Comparison of ENCODE assay signal across 31 cellular contexts in the genomic region with DNA sequence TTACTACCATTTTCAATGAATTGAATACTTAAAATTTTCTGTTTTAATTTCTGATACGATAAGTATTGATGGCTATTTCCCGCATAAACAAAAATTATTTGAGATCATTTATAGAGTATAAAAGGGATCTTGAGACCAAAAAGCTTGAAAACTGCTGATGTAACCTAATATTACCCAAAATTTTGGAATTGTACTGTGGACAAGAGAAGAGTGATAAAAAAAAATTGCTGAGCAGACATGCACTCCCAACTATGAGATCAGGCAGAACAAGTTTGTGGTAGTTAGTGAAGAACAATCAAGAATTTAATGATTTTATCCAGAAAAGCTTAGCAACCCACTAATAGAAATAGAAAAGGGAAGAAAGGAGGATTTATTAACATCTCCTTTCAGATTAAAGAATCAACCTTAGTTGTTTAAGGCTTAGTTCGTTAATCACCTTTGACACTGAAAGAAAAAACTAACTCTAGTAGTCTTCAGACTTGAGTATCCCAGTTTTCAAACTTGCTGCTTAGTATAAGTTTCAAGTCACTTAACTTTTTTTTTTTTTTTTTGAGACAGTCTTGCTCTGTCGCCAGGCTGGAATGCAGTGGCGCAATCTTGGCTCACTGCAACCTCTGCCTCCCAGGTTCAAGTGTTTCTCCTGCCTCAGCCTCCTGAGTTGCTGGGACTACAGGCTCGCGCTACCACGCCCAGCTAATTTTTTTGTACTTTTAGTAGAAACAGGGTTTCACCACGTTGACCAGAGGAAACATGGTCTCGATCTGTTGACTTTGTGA. TPM values are rescaled to one million over a fixed set of nuclear protein-coding genes. Genes with fewer than 3 reads are reported as not detected.
DNase-seq lines count a peak whose midpoint lies in the region; ATAC-seq, FAIRE-seq and TF ChIP-seq lines count a peak whose summit lies in the region.
"Had no signal": no experiment of that assay in that cellular context is flagged by ENCODE, and none has a peak within 500 bp of the region (broad histone marks: within the 10 kb centered on the region; RNA-seq: fewer than 3 reads in every experiment).

No MANE protein-coding gene starts in this region.

- in situ Hi-C loops in IMR-90 (cut with MboI; ENCODE audit: low sequenced_read_pairs), result no loop called here

- H3K36me3 ChIP-seq in Caco-2 (ENCODE audit: control insufficient read depth, insufficient read depth, low read length) (no peaks in the 10 kb centered on the region), IMR-90 (ENCODE audit: control insufficient read depth, insufficient read depth, low read length) (peaks cover 1% of the 10 kb centered on the region; the same call in 1 of the 2 replicates), astrocyte (ENCODE audit: insufficient read depth, low read length) (no peaks in the 10 kb centered on the region), lower lobe of right lung (no peaks in the 10 kb centered on the region)

- H3K27me3 ChIP-seq in Caco-2 (replicated peaks; ENCODE audit: control insufficient read depth, insufficient read depth, low read length), result no peaks in the 10 kb centered on the region
- H3K27me3 ChIP-seq in IMR-90 (ENCODE audit: control insufficient read depth, insufficient read depth, low read length), result no peaks in the 10 kb centered on the region
- H3K27me3 ChIP-seq in astrocyte (ENCODE audit: insufficient read depth, low read length), result no peaks in the 10 kb centered on the region
- no peaks in the 10 kb centered on the region for H3K27me3 ChIP-seq in lower lobe of right lung (ENCODE audit: low read depth)
- H3K27me3 ChIP-seq: vagina had no signal

- no peak overlapping the region for H2BK15ac ChIP-seq in IMR-90 (ENCODE audit: low read depth, low read length)

- H3K9me3 Mint-ChIP-seq in Caco-2 (ENCODE audit: unreplicated experiment), result no peaks in the 10 kb centered on the region
- no peaks in the 10 kb centered on the region for H3K9me3 Mint-ChIP-seq in astrocyte (ENCODE audit: unreplicated experiment)
- H3K9me3 Mint-ChIP-seq: activated T-helper 17 cell treated with anti-CD3 and anti-CD28 coated beads, Interleukin-2, amount 50 U/mL, for 72 hours; GM23338; stimulated activated naive CD8-positive, alpha-beta T cell treated with anti-CD3 and anti-CD28 coated beads, Interleukin-15, amount 100 ng/mL, for 72 hours; T-helper 2 cell treated with Interferon-gamma antibody and Interleukin-4, amounts not matched to agents 5 μg/mL and 100 μg/mL, for 36 hours had no signal

- H2AK5ac ChIP-seq in IMR-90 (ENCODE audit: low read depth, low read length), result no peak overlapping the region

- POLR2A ChIA-PET in Caco-2 (lab: Charles Lee), result no interaction called here
- POLR2A ChIA-PET in IMR-90 (lab: Charles Lee; ENCODE audit: unreplicated experiment), result no interaction called here

- intact Hi-C loops in Caco-2 (cut with micrococcal nuclease; ENCODE audit: unreplicated experiment), result no loop called here
- intact Hi-C loops in IMR-90 (cut with micrococcal nuclease), result no loop called here
- intact Hi-C loops in lower lobe of right lung (cut with DNase I), result no loop called here

- TF ChIP-seq CTCF in Caco-2 (IDR thresholded peaks at IDR 0.05; ENCODE audit: insufficient read depth in 1 of 2, low read depth in 1 of 2, low read length in 1 of 2, severe bottlenecking in 1 of 2, unreplicated experiment in 1 of 2) (no peak), IMR-90 (conservative IDR thresholded peaks at IDR 0.05; ENCODE audit: low read depth, low read length) (no peak), astrocyte (IDR thresholded peaks at IDR 0.05; ENCODE audit: insufficient read depth, low read depth, low read length) (no peak), lower lobe of right lung (IDR thresholded peaks at IDR 0.05) (no peak), coronary artery (IDR thresholded peaks at IDR 0.05) (no peak)

- H3K9ac ChIP-seq in IMR-90 (ENCODE audit: low read depth, low read length) (no peak overlapping the region), astrocyte (ENCODE audit: low read length) (no peak overlapping the region)

- no peak for TF ChIP-seq POLR2A in IMR-90 (IDR thresholded peaks at IDR 0.05; ENCODE audit: low read depth, low read length)

- FAIRE-seq in astrocyte (lab: Jason Lieb, UNC), result no peak
- FAIRE-seq: endothelial cell of umbilical vein, GM12892, islet of Langerhans had no signal

- H2BK120ac ChIP-seq in IMR-90 (ENCODE audit: low read depth, low read length), result no peak overlapping the region

- CTCF ChIA-PET in Caco-2 (lab: Charles Lee), result no interaction called here
- CTCF ChIA-PET in IMR-90 (lab: Yijun Ruan, JAX), result no interaction called here

- H2BK5ac ChIP-seq in IMR-90 (ENCODE audit: low read depth, low read length, poor library complexity, severe bottlenecking), result no peak overlapping the region

- WGBS in IMR-90 (ENCODE audit: extremely low coverage in 2 of 2, insufficient read length in 1 of 2), 2 experiments, result 100% methylated on average over 2 of the region's 10 CpGs; no CpG with 5 or more reads in 1 of the 2 experiments

- no peak overlapping the region for H4K91ac ChIP-seq in IMR-90 (ENCODE audit: insufficient read depth, low read depth, low read length)

- no peak for ATAC-seq in IMR-90 (ENCODE audit: low read depth)
- ATAC-seq in lower lobe of right lung, result peak; percentile 54 to 81
- ATAC-seq: activated CD8-positive, alpha-beta T cell treated with anti-CD3 and anti-CD28 coated beads for 36 hours; activated T-helper 17 cell treated with anti-CD3 and anti-CD28 coated beads, Interleukin-2, amount 50 U/mL, for 72 hours; CD8-positive, alpha-beta T cell; GM23338; right cardiac atrium; stimulated activated naive CD8-positive, alpha-beta T cell treated with anti-CD3 and anti-CD28 coated beads, Interleukin-15, amount 100 ng/mL, for 72 hours had no signal

- H3K4me3 ChIP-seq in Caco-2 (ENCODE audit: low read depth, low read length) (no peak overlapping the region), IMR-90 (ENCODE audit: insufficient read depth, low read depth, low read length) (no peak overlapping the region), astrocyte (ENCODE audit: insufficient read depth, low read depth, low read length) (no peak overlapping the region), lower lobe of right lung (no peak overlapping the region), coronary artery (no peak overlapping the region)
- H3K4me3 ChIP-seq: GM23338, left ventricle myocardium inferior, vagina had no signal

- no peaks in the 10 kb centered on the region for H3K9me3 ChIP-seq in Caco-2
- H3K9me3 ChIP-seq in IMR-90 (ENCODE audit: control insufficient read depth, insufficient read depth, low read length), result no peaks in the 10 kb centered on the region
- H3K9me3 ChIP-seq in astrocyte (ENCODE audit: insufficient read depth, low read depth, low read length), result no peaks in the 10 kb centered on the region
- H3K9me3 ChIP-seq in lower lobe of right lung, result no peaks in the 10 kb centered on the region

- no peaks in the 10 kb centered on the region for H3K27me3 Mint-ChIP-seq in Caco-2 (ENCODE audit: insufficient read depth, unreplicated experiment)
- H3K27me3 Mint-ChIP-seq in astrocyte (ENCODE audit: low read depth, unreplicated experiment), result no peaks in the 10 kb centered on the region
- H3K27me3 Mint-ChIP-seq: activated CD8-positive, alpha-beta T cell treated with anti-CD3 and anti-CD28 coated beads for 36 hours; activated T-helper 17 cell treated with anti-CD3 and anti-CD28 coated beads, Interleukin-2, amount 50 U/mL, for 72 hours; stimulated activated naive CD8-positive, alpha-beta T cell treated with anti-CD3 and anti-CD28 coated beads, Interleukin-15, amount 100 ng/mL, for 72 hours had no signal

- H4K8ac ChIP-seq in IMR-90 (ENCODE audit: low read depth in 2 of 2, low read length in 2 of 2), result no peak overlapping the region

- H3K14ac ChIP-seq in IMR-90 (replicated peaks; ENCODE audit: low read depth, low read length), result no peak overlapping the region

- H2BK20ac ChIP-seq in IMR-90 (ENCODE audit: low read depth, low read length), result no peak overlapping the region

- H3K79me2 ChIP-seq in astrocyte (ENCODE audit: insufficient read depth, low read length), result no peaks in the 10 kb centered on the region

- H3K4me1 ChIP-seq in Caco-2 (0 out of 2 replicates have a peak, but pooled peaks cover 3% of the 10 kb centered on the region), IMR-90 (ENCODE audit: control insufficient read depth, insufficient read depth, low read length) (no peaks in the 10 kb centered on the region), astrocyte (ENCODE audit: insufficient read depth, low read length) (no peaks in the 10 kb centered on the region), lower lobe of right lung (no peaks in the 10 kb centered on the region)
- H3K4me1 ChIP-seq: left ventricle myocardium inferior, vagina had no signal

- no peak overlapping the region for H3K18ac ChIP-seq in IMR-90 (ENCODE audit: low read depth, low read length)

- H4K20me1 ChIP-seq in IMR-90 (ENCODE audit: insufficient read depth, low read length) (no peaks in the 10 kb centered on the region), astrocyte (ENCODE audit: insufficient read depth, low read length) (no peaks in the 10 kb centered on the region)

- no peak overlapping the region for H3K56ac ChIP-seq in IMR-90 (ENCODE audit: extremely low read depth, insufficient read depth, low read length)

- H3K4me2 ChIP-seq in IMR-90 (ENCODE audit: low read depth, low read length) (no peak overlapping the region), astrocyte (ENCODE audit: low read length) (no peak overlapping the region)
- H3K4me2 ChIP-seq: GM23338 had no signal

- no peaks in the 10 kb centered on the region for H3K9me1 ChIP-seq in IMR-90 (ENCODE audit: insufficient read depth, low read length)

- H3K4me3 Mint-ChIP-seq in Caco-2 (ENCODE audit: unreplicated experiment) (no peak overlapping the region), astrocyte (ENCODE audit: unreplicated experiment) (no peak overlapping the region)
- H3K4me3 Mint-ChIP-seq: activated CD8-positive, alpha-beta T cell treated with anti-CD3 and anti-CD28 coated beads for 36 hours; activated T-helper 17 cell treated with anti-CD3 and anti-CD28 coated beads, Interleukin-2, amount 50 U/mL, for 72 hours; CD8-positive, alpha-beta T cell; GM23338; mesothelial cell of epicardium; stimulated activated naive CD8-positive, alpha-beta T cell treated with anti-CD3 and anti-CD28 coated beads, Interleukin-15, amount 100 ng/mL, for 72 hours; T-helper 2 cell treated with Interferon-gamma antibody and Interleukin-4, amounts not matched to agents 5 μg/mL and 100 μg/mL, for 36 hours had no signal

- no peak overlapping the region for H3K4ac ChIP-seq in IMR-90 (ENCODE audit: low read depth, low read length)

- H3K27ac Mint-ChIP-seq in Caco-2 (ENCODE audit: unreplicated experiment), result no peak overlapping the region
- H3K27ac Mint-ChIP-seq in astrocyte (ENCODE audit: unreplicated experiment), result peak overlapping the region; percentile 60
- H3K27ac Mint-ChIP-seq: activated CD8-positive, alpha-beta T cell treated with anti-CD3 and anti-CD28 coated beads for 36 hours; activated T-helper 17 cell treated with anti-CD3 and anti-CD28 coated beads, Interleukin-2, amount 50 U/mL, for 72 hours; CD8-positive, alpha-beta T cell; GM23338; mesothelial cell of epicardium; stimulated activated naive CD8-positive, alpha-beta T cell treated with anti-CD3 and anti-CD28 coated beads, Interleukin-15, amount 100 ng/mL, for 72 hours; T-helper 2 cell treated with Interferon-gamma antibody and Interleukin-4, amounts not matched to agents 5 μg/mL and 100 μg/mL, for 36 hours had no signal

- dilution Hi-C loops in IMR-90 (cut with HindIII; ENCODE audit: low sequenced_read_pairs, unreplicated experiment), result no loop called here

- H3K27ac ChIP-seq in IMR-90 (ENCODE audit: insufficient read depth, low read length), result no peak overlapping the region
- H3K27ac ChIP-seq in astrocyte (ENCODE audit: low read depth, low read length), result no peak overlapping the region
- no peak overlapping the region for H3K27ac ChIP-seq in lower lobe of right lung
- no peak overlapping the region for H3K27ac ChIP-seq in coronary artery
- H3K27ac ChIP-seq: HL-60, left ventricle myocardium inferior, vagina had no signal

- DNase-seq in Caco-2 (peak; percentile 49 to 64), IMR-90 (peak; percentile 2), astrocyte (ENCODE audit: low read depth) (no peak), lower lobe of right lung (peak; percentile 70), hepatic stellate cell (ENCODE audit: low spot score) (no peak), coronary artery (ENCODE audit: low spot score) (no peak), HuH-7.5 (ENCODE audit: low spot score) (no peak)
- DNase-seq in stimulated activated CD4-positive, alpha-beta T cell treated with anti-CD3 and anti-CD28 coated beads, Interleukin-4, amount 100 ng/mL, for 24 hours, result no peak
- DNase-seq: activated CD4-positive, alpha-beta T cell treated with anti-CD3 and anti-CD28 coated beads for 1 hour; activated CD8-positive, alpha-beta memory T cell treated with anti-CD3 and anti-CD28 coated beads, Interleukin-2, amount 50 U/mL, for 48 hours; activated CD8-positive, alpha-beta T cell treated with anti-CD3 and anti-CD28 coated beads for 36 hours; activated naive CD4-positive, alpha-beta T cell treated with anti-CD3 and anti-CD28 coated beads, Interleukin-2, amount 50 U/mL, for 16 hours; amniotic stem cell; CD8-positive, alpha-beta T cell; left ventricle myocardium inferior; NCI-H1092 treated with DMSO at 0.1 percent for 48 hours; NCI-H187; NCI-H446 treated with DMSO at 0.1 percent for 48 hours; NCI-H774; right cardiac atrium; stimulated activated CD4-positive, alpha-beta T cell treated with anti-CD3 and anti-CD28 coated beads, Interleukin-1b, Interleukin-23, amount 100 ng/mL, for 48 hours; stimulated activated naive CD8-positive, alpha-beta T cell treated with anti-CD3 and anti-CD28 coated beads, Interleukin-15, amount 100 ng/mL, for 72 hours had no signal

- H3K79me1 ChIP-seq in IMR-90 (ENCODE audit: low read depth in 1 of 2, low read length in 2 of 2), result no peaks in the 10 kb centered on the region

- H3K36me3 Mint-ChIP-seq in Caco-2 (ENCODE audit: insufficient read depth, unreplicated experiment) (no peaks in the 10 kb centered on the region), astrocyte (ENCODE audit: low read depth, unreplicated experiment) (peaks cover 7% of the 10 kb centered on the region)

- TF ChIP-seq RAD21 in IMR-90 (IDR thresholded peaks at IDR 0.05; ENCODE audit: low read length), result no peak

- no peak overlapping the region for H3K23ac ChIP-seq in IMR-90 (ENCODE audit: low read depth, low read length)

- H4K5ac ChIP-seq in IMR-90 (ENCODE audit: low read depth, low read length), result no peak overlapping the region

- BruUV-seq in Caco-2 (replicated peaks; lab: Mats Ljungman, UMichigan) (no TSS peak), IMR-90 (replicated peaks; lab: Mats Ljungman, UMichigan) (no TSS peak)

- H3K4me1 Mint-ChIP-seq in Caco-2 (ENCODE audit: low read depth, unreplicated experiment), result no peaks in the 10 kb centered on the region
- peaks cover 2% of the 10 kb centered on the region for H3K4me1 Mint-ChIP-seq in astrocyte (ENCODE audit: low read depth, unreplicated experiment)
- H3K4me1 Mint-ChIP-seq: activated T-helper 17 cell treated with anti-CD3 and anti-CD28 coated beads, Interleukin-2, amount 50 U/mL, for 72 hours; GM23338; mesothelial cell of epicardium; stimulated activated naive CD8-positive, alpha-beta T cell treated with anti-CD3 and anti-CD28 coated beads, Interleukin-15, amount 100 ng/mL, for 72 hours had no signal

- no peak overlapping the region for H2AK9ac ChIP-seq in IMR-90 (replicated peaks; ENCODE audit: low read depth, low read length, poor library complexity)

- H2AFZ ChIP-seq in IMR-90 (replicated peaks; ENCODE audit: low read length, poor library complexity) (no peak overlapping the region), astrocyte (ENCODE audit: low read depth, low read length) (no peak overlapping the region)
- H2AFZ ChIP-seq: GM23338 had no signal

RNA-seq across cellular contexts. Expression of a gene that starts 50.6 kb away (rescaled TPM):
- total RNA-seq in Caco-2 (2022) (30.8 and 30.9 TPM in 2 replicates), IMR-90 (2012; rRNA removed) (20.6 and 22.4 TPM in 2 replicates), astrocyte (63.0 and 63.8 TPM in 2 replicates), lower lobe of right lung (43.6 TPM)
- polyA plus RNA-seq in IMR-90 (2012; rRNA removed), result 9.6 and 9.9 TPM in 2 replicates
- 4.3 and 5.7 TPM in 2 replicates for polyA plus RNA-seq in IMR-90 (2012; cell fraction: cytosol; rRNA removed)
- 3.0 and 6.1 TPM in 2 replicates for polyA plus RNA-seq in IMR-90 (2012; cell fraction: nucleus; rRNA removed; ENCODE audit: low replicate concordance)

Comparison
In these comparisons a context has a peak if more than half of its experiments do, and no peak if none do; other contexts are left out.
1. DNase-seq: peak in Caco-2 (2 of 2), IMR-90 (single experiment) and lower lobe of right lung (single experiment); none in astrocyte (single experiment), hepatic stellate cell (single experiment), coronary artery (single experiment), HuH-7.5 (single experiment) and stimulated activated CD4-positive, alpha-beta T cell treated with anti-CD3 and anti-CD28 coated beads, Interleukin-4, amount 100 ng/mL, for 24 hours (single experiment).